ENCODE assay signal across 8 cellular contexts in the genomic region with DNA sequence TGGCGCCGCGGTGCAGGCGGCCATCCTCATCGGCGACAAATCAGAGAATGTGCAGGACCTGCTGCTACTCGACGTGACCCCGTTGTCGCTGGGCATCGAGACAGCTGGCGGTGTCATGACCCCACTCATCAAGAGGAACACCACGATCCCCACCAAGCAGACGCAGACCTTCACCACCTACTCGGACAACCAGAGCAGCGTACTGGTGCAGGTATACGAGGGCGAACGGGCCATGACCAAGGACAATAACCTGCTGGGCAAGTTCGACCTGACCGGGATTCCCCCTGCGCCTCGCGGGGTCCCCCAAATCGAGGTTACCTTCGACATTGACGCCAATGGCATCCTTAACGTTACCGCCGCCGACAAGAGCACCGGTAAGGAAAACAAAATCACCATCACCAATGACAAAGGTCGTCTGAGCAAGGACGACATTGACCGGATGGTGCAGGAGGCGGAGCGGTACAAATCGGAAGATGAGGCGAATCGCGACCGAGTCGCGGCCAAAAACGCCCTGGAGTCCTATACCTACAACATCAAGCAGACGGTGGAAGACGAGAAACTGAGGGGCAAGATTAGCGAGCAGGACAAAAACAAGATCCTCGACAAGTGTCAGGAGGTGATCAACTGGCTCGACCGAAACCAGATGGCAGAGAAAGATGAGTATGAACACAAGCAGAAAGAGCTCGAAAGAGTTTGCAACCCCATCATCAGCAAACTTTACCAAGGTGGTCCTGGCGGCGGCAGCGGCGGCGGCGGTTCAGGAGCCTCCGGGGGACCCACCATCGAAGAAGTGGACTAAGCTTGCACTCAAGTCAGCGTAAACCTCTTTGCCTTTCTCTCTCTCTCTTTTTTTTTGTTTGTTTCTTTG. TPM values are rescaled to one million over a fixed set of nuclear protein-coding genes. Genes with fewer than 3 reads are reported as not detected.
DNase-seq lines count a peak whose midpoint lies in the region; ATAC-seq, FAIRE-seq and TF ChIP-seq lines count a peak whose summit lies in the region.

No MANE protein-coding gene starts in this region.

- no peak for DNase-seq in CD14-positive monocyte (ENCODE audit: low spot score)
- no peak for DNase-seq in T-helper 17 cell
- DNase-seq in erythroblast (lab: John Stamatoyannopoulos, UW): peak; percentile 37 to 48
- DNase-seq in osteocyte (ENCODE audit: extremely low spot score, unreplicated experiment): no peak
- no peak for DNase-seq in frontal cortex (ENCODE audit: low spot score in 2 of 2)
- no peak for DNase-seq in GM19239 (ENCODE audit: insufficient read length, low spot score)

- H3K27ac Mint-ChIP-seq in CD14-positive monocyte (peak overlapping the region in 1 of 7 donors; percentile 15), T-helper 17 cell (no peak overlapping the region), osteocyte (ENCODE audit: unreplicated experiment) (peak overlapping the region; percentile 25)

- intact Hi-C loops in CD14-positive monocyte (cut with micrococcal nuclease): loop anchor here (5.0 to 10.0 kb wide), 3 partner anchors 35 to 443 kb away; partner anchors contain the start of gene FNTB (in 1 of the 2)

- H3K4me1 Mint-ChIP-seq in CD14-positive monocyte (peaks cover 35% of the 10 kb centered on the region), T-helper 17 cell (peaks cover 22% of the 10 kb centered on the region), osteocyte (ENCODE audit: unreplicated experiment) (peaks cover 25% of the 10 kb centered on the region)

- H3K4me3 Mint-ChIP-seq in CD14-positive monocyte (peak overlapping the region; percentile 56 to 99), T-helper 17 cell (peak overlapping the region; percentile 89), osteocyte (ENCODE audit: unreplicated experiment) (no peak overlapping the region)

- H3K9me3 ChIP-seq in T-helper 17 cell (ENCODE audit: control insufficient read depth, low read length, poor library complexity, severe bottlenecking): no peaks in the 10 kb centered on the region

- TF ChIP-seq POLR2A in erythroblast (IDR thresholded peaks at IDR 0.05; ENCODE audit: low read length): no peak

- H3K27me3 Mint-ChIP-seq in CD14-positive monocyte (ENCODE audit: low read depth in 3 of 3): peaks cover 51 to 73% (median 64%) of the 10 kb centered on the region in 3 donors
- no peaks in the 10 kb centered on the region for H3K27me3 Mint-ChIP-seq in T-helper 17 cell
- H3K27me3 Mint-ChIP-seq in osteocyte (ENCODE audit: unreplicated experiment): no peaks in the 10 kb centered on the region

- TF ChIP-seq CTCF in CD14-positive monocyte (IDR thresholded peaks at IDR 0.05) (no peak), osteocyte (IDR thresholded peaks at IDR 0.05) (no peak)

- H3K9me3 Mint-ChIP-seq in CD14-positive monocyte (peaks cover 20 to 39% (median 23%) of the 10 kb centered on the region in 7 donors), osteocyte (ENCODE audit: unreplicated experiment) (no peaks in the 10 kb centered on the region)

- ATAC-seq in T-helper 17 cell: no peak
- ATAC-seq in GM21367 (IDR thresholded peaks at IDR 0.05; ENCODE audit: unreplicated experiment): no peak
- ATAC-seq in GM21360 (IDR thresholded peaks at IDR 0.05; ENCODE audit: unreplicated experiment): no peak

- FAIRE-seq in frontal cortex (lab: Jason Lieb, UNC) (no peak), GM19239 (lab: Jason Lieb, UNC) (no peak)

- H3K36me3 Mint-ChIP-seq in CD14-positive monocyte (peaks cover 16% of the 10 kb centered on the region in 2 donors), T-helper 17 cell (ENCODE audit: low read depth) (peaks cover 8% of the 10 kb centered on the region), osteocyte (ENCODE audit: unreplicated experiment) (no peaks in the 10 kb centered on the region)

RNA-seq across cellular contexts. Expression of gene HSPA2, which starts 1.7 kb away (rescaled TPM):
- polyA plus RNA-seq in CD14-positive monocyte: under 1 TPM in 1 of 2 donors, not detected in 1; 0.17 TPM
- total RNA-seq in T-helper 17 cell (1 to 10 TPM in 1 of 2 donors, under 1 TPM in 1; 0.92 to 2.0 TPM), osteocyte (2.1 and 2.8 TPM in 2 replicates), frontal cortex (9.0 TPM)

RNA-seq across cellular contexts. Expression of gene PPP1R36, which starts 7.6 kb away (rescaled TPM):
- under 1 TPM in 1 of 2 donors, not detected in 1; 0.38 TPM for polyA plus RNA-seq in CD14-positive monocyte
- total RNA-seq in T-helper 17 cell: not detected
- total RNA-seq in osteocyte: 1.3 and 2.1 TPM in 2 replicates
- 0.82 TPM for total RNA-seq in frontal cortex

RNA-seq across cellular contexts. Expression of gene ZBTB1, which starts 37.6 kb away (rescaled TPM):
- polyA plus RNA-seq in CD14-positive monocyte: 10 to 100 TPM; 27.7 to 33.4 TPM
- 100 to 1,000 TPM; 109 to 137 TPM for total RNA-seq in T-helper 17 cell
- total RNA-seq in osteocyte: 62.9 and 67.0 TPM in 2 replicates
- 52.2 TPM for total RNA-seq in frontal cortex

RNA-seq across cellular contexts. Expression of gene ZBTB25, which starts 38.6 kb away (rescaled TPM):
- 1 to 10 TPM; 3.2 to 3.9 TPM for polyA plus RNA-seq in CD14-positive monocyte
- total RNA-seq in T-helper 17 cell (10 to 100 TPM; 54.8 to 63.1 TPM), osteocyte (9.4 and 10.9 TPM in 2 replicates), frontal cortex (15.5 TPM)

Comparison
In these comparisons a context has a peak if more than half of its experiments do, and no peak if none do; other contexts are left out.
1. DNase-seq: peak in erythroblast (2 of 2); none in CD14-positive monocyte (single experiment), T-helper 17 cell (0 of 3), osteocyte (single experiment), frontal cortex (0 of 2) and GM19239 (single experiment).